8 cellular contexts compared by ENCODE assay signal in genomic region chr15:55277116-55277564, GRCh38. TPM values are rescaled to one million over a fixed set of nuclear protein-coding genes. Genes with fewer than 3 reads are reported as not detected.
DNase-seq lines count a peak whose midpoint lies in the region; ATAC-seq, FAIRE-seq and TF ChIP-seq lines count a peak whose summit lies in the region.

No MANE protein-coding gene starts in this region.

- no peak for TF ChIP-seq CTCF in GM12878 (IDR thresholded peaks at IDR 0.05 in 2 of 3, conservative IDR thresholded peaks at IDR 0.05 in 1 of 3; ENCODE audit: control insufficient read depth in 2 of 3, extremely low read depth in 1 of 3, insufficient read depth in 1 of 3, low read depth in 3 of 3, low read length in 3 of 3)
- no peak for TF ChIP-seq CTCF in Calu3 (IDR thresholded peaks at IDR 0.05; ENCODE audit: unreplicated experiment)

- no peak for TF ChIP-seq POLR2A in GM18505 (IDR thresholded peaks at IDR 0.05; ENCODE audit: borderline replicate concordance, extremely low read depth, insufficient read depth, insufficient read length)
- no peak for TF ChIP-seq POLR2A in GM12878 (IDR thresholded peaks at IDR 0.05; ENCODE audit: low read depth, low read length)

- no peak overlapping the region for H3K4me3 ChIP-seq in GM12878

- H3K27me3 ChIP-seq in GM12878 (replicated peaks in 1 of 2; ENCODE audit: control insufficient read depth in 2 of 2, insufficient read depth in 2 of 2, low read length in 1 of 2), result no peaks in the 10 kb centered on the region

- peaks cover 36% of the 10 kb centered on the region for H3K4me1 ChIP-seq in GM12878 (ENCODE audit: control insufficient read depth, insufficient read depth, low read length)

- no peak overlapping the region; the same call in 1 of the 2 replicates for H2AFZ ChIP-seq in GM12878 (ENCODE audit: control insufficient read depth, low read depth, low read length)

- CTCF ChIA-PET in GM12878 (lab: Yijun Ruan, JAX) (interaction anchor here (0.6 to 2.3 kb wide), 6 partner anchors 10 to 59 kb away, joined by 3 to 11 read pairs (median 5); no protein-coding TSS in a partner anchor), Calu3 (lab: Charles Lee) (no interaction called here)

- no peaks in the 10 kb centered on the region; the same call in 2 of the 3 replicates for H3K9me3 ChIP-seq in GM12878 (replicated peaks; ENCODE audit: control insufficient read depth, insufficient read depth, low read length)

- peak; percentile 84 to 86 for TF ChIP-seq EP300 in GM12878 (IDR thresholded peaks at IDR 0.05; ENCODE audit: borderline replicate concordance in 1 of 2, control insufficient read depth in 1 of 2, low read depth in 2 of 2, low read length in 2 of 2)

- RAD21 ChIA-PET in GM12878 (lab: Charles Lee; ENCODE audit: unreplicated experiment), result interaction anchor here (0.7 to 3.4 kb wide), 13 partner anchors 10 to 162 kb away, joined by 3 to 20 read pairs (median 7); partner anchors contain the start of genes CCPG1, PIERCE2, PIGB and PIGBOS1

- H3K4me1 Mint-ChIP-seq in Calu3 (ENCODE audit: low read depth, unreplicated experiment), result peaks cover 20% of the 10 kb centered on the region

- 0% methylated on average over 7 of the region's 7 CpGs for WGBS in GM12878 (ENCODE audit: insufficient coverage, insufficient replicate concordance, low lambda C conversion rate, missing lambda C conversion rate)

- H3K4me2 ChIP-seq in GM12878 (ENCODE audit: control insufficient read depth, insufficient read depth), result peak overlapping the region; percentile 73

- BruUV-seq in GM12878 (replicated peaks; lab: Mats Ljungman, UMichigan) (no TSS peak), Calu3 (replicated peaks; lab: Mats Ljungman, UMichigan) (no TSS peak)

- peak; percentile 18; the same call in 1 of the 2 replicates for TF ChIP-seq RAD21 in GM12878 (IDR thresholded peaks at IDR 0.05; ENCODE audit: insufficient read depth, low read depth, low read length)

- no peak overlapping the region for H3K27ac Mint-ChIP-seq in Calu3 (ENCODE audit: unreplicated experiment)

- H3K4me3 Mint-ChIP-seq in Calu3 (ENCODE audit: low read depth, unreplicated experiment), result no peak overlapping the region

- no peaks in the 10 kb centered on the region for H3K36me3 Mint-ChIP-seq in Calu3 (ENCODE audit: insufficient read depth, unreplicated experiment)

- peak overlapping the region; percentile 79 for H3K27ac ChIP-seq in GM12878 (ENCODE audit: control insufficient read depth, insufficient read depth)

- in situ Hi-C loops in GM12878 (cut with MboI), result no loop called here

- H3K79me2 ChIP-seq in GM12878 (ENCODE audit: control insufficient read depth, insufficient read depth, low read length), result peaks cover 10% of the 10 kb centered on the region

- ATAC-seq in GM18505 (IDR thresholded peaks at IDR 0.05; ENCODE audit: unreplicated experiment) (peak; percentile 46), HG02678 (IDR thresholded peaks at IDR 0.05; ENCODE audit: unreplicated experiment) (peak; percentile 52), GM12878 (peak; percentile 77)

- peak overlapping the region; percentile 48; the same call in 1 of the 2 replicates for H3K9ac ChIP-seq in GM12878 (ENCODE audit: control insufficient read depth, insufficient read depth, low read length)

- DNase-seq in NOMO-1 treated with dmso at 0.1 percent for 144 hours (lab: John Stamatoyannopoulos, UW; ENCODE audit: unreplicated experiment) (peak; percentile 92), GM12878 (ENCODE audit: low read depth, low spot score) (peak; percentile 84), epidermal melanocyte (ENCODE audit: insufficient read length, low spot score) (no peak), NCI-H2107 treated with DMSO at 0.1 percent for 48 hours (lab: John Stamatoyannopoulos, UW; ENCODE audit: unreplicated experiment) (no peak), Calu3 (no peak), COLO668 (lab: John Stamatoyannopoulos, UW; ENCODE audit: unreplicated experiment) (no peak)

- peak; percentile 80 for FAIRE-seq in GM12878 (lab: Jason Lieb, UNC)

- intact Hi-C loops in GM12878 (cut with micrococcal nuclease; ENCODE audit: unreplicated experiment) (no loop called here), Calu3 (cut with micrococcal nuclease; ENCODE audit: unreplicated experiment) (no loop called here)

- no peaks in the 10 kb centered on the region for H3K9me3 Mint-ChIP-seq in Calu3 (ENCODE audit: low read depth, unreplicated experiment)

- H3K36me3 ChIP-seq in GM12878 (ENCODE audit: control insufficient read depth in 2 of 2, insufficient read depth in 2 of 2, low read length in 1 of 2), result no peaks in the 10 kb centered on the region

- SMC1A ChIA-PET in GM12878 (lab: Charles Lee; ENCODE audit: uncharacterized antibody, unreplicated experiment), result interaction anchor here (1.0 to 11.6 kb wide), 12 partner anchors 10 to 162 kb away, joined by 3 to 110 read pairs (median 6); partner anchors contain the start of genes PIGB and PIGBOS1

- no peaks in the 10 kb centered on the region for H3K27me3 Mint-ChIP-seq in Calu3 (ENCODE audit: unreplicated experiment)

- POLR2A ChIA-PET in GM12878 (lab: Charles Lee), result interaction anchor here (0.6 to 2.0 kb wide), 7 partner anchors 10 to 60 kb away, joined by 3 to 9 read pairs (median 4); no protein-coding TSS in a partner anchor

- no peaks in the 10 kb centered on the region for H4K20me1 ChIP-seq in GM12878 (ENCODE audit: control insufficient read depth, insufficient read depth)

TF ChIP-seq in GM12878, 131 proteins besides CTCF, POLR2A, EP300 and RAD21 (continues in another document):
- TF ChIP-seq FOXK2 (IDR thresholded peaks at IDR 0.05) (no peak), SREBF2 (IDR thresholded peaks at IDR 0.05; ENCODE audit: low read length) (no peak)

RNA-seq across cellular contexts. Expression of gene RAB27A, which starts 12.5 kb away (rescaled TPM):
- total RNA-seq in GM12878 (2013; cell fraction: nucleolus; rRNA removed), result 104 and 107 TPM in 2 replicates
- total RNA-seq in GM12878 (2014; rRNA removed) (13.3 and 15.4 TPM in 2 replicates), GM12878 (2014; rRNA removed; fragmentation: Illumina TruSeq; extraction: Trizol) (27.6 and 30.8 TPM in 2 replicates), GM12878 (2021) (52.2 and 53.2 TPM in 2 replicates), Calu3 (2022) (25.1 and 28.9 TPM in 2 replicates)
- polyA plus RNA-seq in GM12878 (2011; ENCODE audit: low read depth), result 14.9 TPM
- polyA plus RNA-seq in GM12878 (2011; rRNA removed) (139 and 184 TPM in 2 replicates), GM12878 (2014; fragmentation: Illumina TruSeq; extraction: Trizol) (65.4 and 85.6 TPM in 2 replicates), GM12878 (2014; fragmentation: Nextera tagmentation; extraction: Ambion mirVana) (10 to 100 TPM; 24.6 to 36.5 TPM), GM12878 (2014; rRNA removed) (44.3 and 50.6 TPM in 2 replicates), GM12878 (2016; fragmentation: Nextera tagmentation; extraction: Ambion mirVana) (10 to 100 TPM; 32.0 to 33.9 TPM)
- polyA plus RNA-seq in GM12878 (2011; cell fraction: cytosol; rRNA removed), result 55.6 and 70.9 TPM in 2 replicates
- polyA plus RNA-seq in GM12878 (2011; cell fraction: nucleus; rRNA removed), result 35.5 and 42.4 TPM in 2 replicates
- polyA plus RNA-seq in GM12878 (2012), result 17.4 and 27.6 TPM in 2 replicates
- 38.7 and 48.9 TPM in 2 replicates for polyA minus RNA-seq in GM12878 (2011; rRNA and poly(A)+ RNA removed)
- polyA minus RNA-seq in GM12878 (2011; cell fraction: cytosol; rRNA and poly(A)+ RNA removed), result 20.4 and 23.8 TPM in 2 replicates
- polyA minus RNA-seq in GM12878 (2011; cell fraction: nucleus; rRNA and poly(A)+ RNA removed), result 14.3 and 20.1 TPM in 2 replicates

RNA-seq across cellular contexts. Expression of gene PIGBOS1, which starts 41.8 kb away (rescaled TPM):
- total RNA-seq in GM12878 (2013; cell fraction: nucleolus; rRNA removed), result 18.0 and 21.5 TPM in 2 replicates
- total RNA-seq in GM12878 (2014; rRNA removed), result 7.1 and 8.1 TPM in 2 replicates
- total RNA-seq in GM12878 (2014; rRNA removed; fragmentation: Illumina TruSeq; extraction: Trizol), result 14.0 and 14.1 TPM in 2 replicates
- total RNA-seq in GM12878 (2021), result 7.1 and 7.6 TPM in 2 replicates
- 13.4 TPM for polyA plus RNA-seq in GM12878 (2011; ENCODE audit: low read depth)
- polyA plus RNA-seq in GM12878 (2011; rRNA removed), result 9.9 and 17.1 TPM in 2 replicates
- 8.7 and 11.8 TPM in 2 replicates for polyA plus RNA-seq in GM12878 (2011; cell fraction: cytosol; rRNA removed)
- 3.9 and 5.1 TPM in 2 replicates for polyA plus RNA-seq in GM12878 (2011; cell fraction: nucleus; rRNA removed)
- 12.8 and 18.7 TPM in 2 replicates for polyA plus RNA-seq in GM12878 (2012)
- 5.7 and 9.0 TPM in 2 replicates for polyA plus RNA-seq in GM12878 (2014; fragmentation: Illumina TruSeq; extraction: Trizol)
- 10 to 100 TPM; 19.9 to 24.7 TPM for polyA plus RNA-seq in GM12878 (2014; fragmentation: Nextera tagmentation; extraction: Ambion mirVana)
- 10.5 and 12.5 TPM in 2 replicates for polyA plus RNA-seq in GM12878 (2014; rRNA removed)
- 10 to 100 TPM; 10.0 to 13.2 TPM for polyA plus RNA-seq in GM12878 (2016; fragmentation: Nextera tagmentation; extraction: Ambion mirVana)
- polyA minus RNA-seq in GM12878 (2011; rRNA and poly(A)+ RNA removed), result 2.2 and 2.6 TPM in 2 replicates
- polyA minus RNA-seq in GM12878 (2011; cell fraction: cytosol; rRNA and poly(A)+ RNA removed), result 4.0 and 5.2 TPM in 2 replicates
- polyA minus RNA-seq in GM12878 (2011; cell fraction: nucleus; rRNA and poly(A)+ RNA removed), result 7.7 and 16.2 TPM in 2 replicates
- total RNA-seq in Calu3 (2022), result 16.6 and 17.1 TPM in 2 replicates

RNA-seq across cellular contexts. Expression of gene PIGB, which starts 41.9 kb away (rescaled TPM):
- 76.7 and 77.5 TPM in 2 replicates for total RNA-seq in GM12878 (2013; cell fraction: nucleolus; rRNA removed)
- total RNA-seq in GM12878 (2014; rRNA removed) (20.7 and 25.9 TPM in 2 replicates), GM12878 (2014; rRNA removed; fragmentation: Illumina TruSeq; extraction: Trizol) (27.8 and 28.7 TPM in 2 replicates), GM12878 (2021) (21.2 and 23.7 TPM in 2 replicates), Calu3 (2022) (17.5 and 23.5 TPM in 2 replicates)
- polyA plus RNA-seq in GM12878 (2011; ENCODE audit: low read depth), result 16.8 TPM
- polyA plus RNA-seq in GM12878 (2011; rRNA removed) (46.0 and 58.3 TPM in 2 replicates), GM12878 (2014; fragmentation: Illumina TruSeq; extraction: Trizol) (23.8 and 30.8 TPM in 2 replicates), GM12878 (2014; fragmentation: Nextera tagmentation; extraction: Ambion mirVana) (10 to 100 TPM; 22.7 to 44.6 TPM), GM12878 (2014; rRNA removed) (16.9 and 17.9 TPM in 2 replicates), GM12878 (2016; fragmentation: Nextera tagmentation; extraction: Ambion mirVana) (10 to 100 TPM; 26.6 to 35.4 TPM)
- polyA plus RNA-seq in GM12878 (2011; cell fraction: cytosol; rRNA removed), result 18.0 and 20.1 TPM in 2 replicates
- polyA plus RNA-seq in GM12878 (2011; cell fraction: nucleus; rRNA removed), result 34.0 and 35.9 TPM in 2 replicates
- 13.7 and 18.8 TPM in 2 replicates for polyA plus RNA-seq in GM12878 (2012)
- polyA minus RNA-seq in GM12878 (2011; rRNA and poly(A)+ RNA removed), result 22.5 and 25.7 TPM in 2 replicates
- 5.7 and 13.0 TPM in 2 replicates for polyA minus RNA-seq in GM12878 (2011; cell fraction: cytosol; rRNA and poly(A)+ RNA removed)
- 19.1 and 28.2 TPM in 2 replicates for polyA minus RNA-seq in GM12878 (2011; cell fraction: nucleus; rRNA and poly(A)+ RNA removed)

Comparison
In these comparisons a context has a peak if more than half of its experiments do, and no peak if none do; other contexts are left out.
1. DNase-seq: peak in NOMO-1 treated with dmso at 0.1 percent for 144 hours (single experiment) and GM12878 (single experiment); none in epidermal melanocyte (single experiment), NCI-H2107 treated with DMSO at 0.1 percent for 48 hours (single experiment), Calu3 (single experiment) and COLO668 (single experiment).
2. Peak in every context shown above with its lines, with median percentiles within 50 percentile points of each other: ATAC-seq.